8 cellular contexts compared by ENCODE assay signal in the genomic region with DNA sequence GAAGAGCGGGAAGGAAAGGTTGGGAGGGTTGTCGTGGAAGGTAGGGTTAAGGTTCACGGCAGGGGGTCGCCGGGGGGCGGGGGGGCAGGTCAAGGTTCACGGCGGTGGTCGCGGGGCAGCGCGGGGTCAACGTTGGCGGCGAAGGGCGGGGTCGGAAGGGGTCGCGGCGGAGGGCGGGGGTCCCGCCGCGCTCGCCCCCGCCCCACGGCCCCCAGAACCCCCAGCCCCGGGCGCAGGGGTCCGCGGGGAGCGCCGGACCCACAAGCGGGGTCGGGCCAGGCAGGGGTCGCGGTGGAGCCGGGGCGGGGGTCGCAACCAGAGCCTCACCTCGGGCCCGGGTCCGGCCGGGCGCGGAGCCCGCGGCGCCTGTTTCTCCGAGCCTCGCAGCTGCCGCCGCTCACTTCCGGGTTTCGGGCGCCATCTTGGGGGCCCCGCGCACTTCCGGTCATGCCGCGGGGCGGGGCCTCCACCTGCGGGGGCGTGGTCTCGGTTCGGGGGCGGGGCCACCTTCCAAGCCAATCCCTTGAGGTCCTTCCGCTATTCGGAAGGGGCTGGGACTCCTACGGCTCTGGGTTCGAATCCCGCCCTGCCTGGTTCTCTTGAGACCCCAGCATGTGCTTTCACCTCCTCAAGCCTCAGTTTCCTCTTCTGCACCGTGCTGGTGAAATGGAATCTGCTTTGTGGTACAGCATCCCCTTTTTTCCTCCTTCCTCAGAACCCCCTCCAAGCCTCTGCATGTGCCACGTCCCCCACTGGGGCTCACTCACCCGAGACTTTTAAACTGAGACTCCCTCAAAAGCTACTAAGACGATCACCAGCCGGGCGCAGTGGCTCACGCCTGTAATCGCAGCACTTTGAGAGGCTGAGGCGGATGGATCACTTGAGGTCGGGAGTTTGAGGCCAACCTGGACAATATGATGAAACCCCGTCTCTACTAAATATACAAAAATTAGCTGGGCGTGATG. TPM values are rescaled to one million over a fixed set of nuclear protein-coding genes. Genes with fewer than 3 reads are reported as not detected.
DNase-seq lines count a peak whose midpoint lies in the region; ATAC-seq and TF ChIP-seq lines count a peak whose summit lies in the region.

A gene with protein sequence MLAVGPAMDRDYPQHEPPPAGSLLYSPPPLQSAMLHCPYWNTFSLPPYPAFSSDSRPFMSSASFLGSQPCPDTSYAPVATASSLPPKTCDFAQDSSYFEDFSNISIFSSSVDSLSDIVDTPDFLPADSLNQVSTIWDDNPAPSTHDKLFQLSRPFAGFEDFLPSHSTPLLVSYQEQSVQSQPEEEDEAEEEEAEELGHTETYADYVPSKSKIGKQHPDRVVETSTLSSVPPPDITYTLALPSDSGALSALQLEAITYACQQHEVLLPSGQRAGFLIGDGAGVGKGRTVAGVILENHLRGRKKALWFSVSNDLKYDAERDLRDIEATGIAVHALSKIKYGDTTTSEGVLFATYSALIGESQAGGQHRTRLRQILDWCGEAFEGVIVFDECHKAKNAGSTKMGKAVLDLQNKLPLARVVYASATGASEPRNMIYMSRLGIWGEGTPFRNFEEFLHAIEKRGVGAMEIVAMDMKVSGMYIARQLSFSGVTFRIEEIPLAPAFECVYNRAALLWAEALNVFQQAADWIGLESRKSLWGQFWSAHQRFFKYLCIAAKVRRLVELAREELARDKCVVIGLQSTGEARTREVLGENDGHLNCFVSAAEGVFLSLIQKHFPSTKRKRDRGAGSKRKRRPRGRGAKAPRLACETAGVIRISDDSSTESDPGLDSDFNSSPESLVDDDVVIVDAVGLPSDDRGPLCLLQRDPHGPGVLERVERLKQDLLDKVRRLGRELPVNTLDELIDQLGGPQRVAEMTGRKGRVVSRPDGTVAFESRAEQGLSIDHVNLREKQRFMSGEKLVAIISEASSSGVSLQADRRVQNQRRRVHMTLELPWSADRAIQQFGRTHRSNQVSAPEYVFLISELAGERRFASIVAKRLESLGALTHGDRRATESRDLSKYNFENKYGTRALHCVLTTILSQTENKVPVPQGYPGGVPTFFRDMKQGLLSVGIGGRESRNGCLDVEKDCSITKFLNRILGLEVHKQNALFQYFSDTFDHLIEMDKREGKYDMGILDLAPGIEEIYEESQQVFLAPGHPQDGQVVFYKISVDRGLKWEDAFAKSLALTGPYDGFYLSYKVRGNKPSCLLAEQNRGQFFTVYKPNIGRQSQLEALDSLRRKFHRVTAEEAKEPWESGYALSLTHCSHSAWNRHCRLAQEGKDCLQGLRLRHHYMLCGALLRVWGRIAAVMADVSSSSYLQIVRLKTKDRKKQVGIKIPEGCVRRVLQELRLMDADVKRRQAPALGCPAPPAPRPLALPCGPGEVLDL (N-terminal part only) (minus strand): TSS at position 424 of the 965 bp plus-strand sequence. CDS start 19,992 bp downstream, outside the sequence.

- H2AFZ ChIP-seq in IMR-90 (replicated peaks; ENCODE audit: low read length, poor library complexity), result peak within 1 kb of the TSS; percentile 66

- TF ChIP-seq RAD21 in IMR-90 (IDR thresholded peaks at IDR 0.05; ENCODE audit: low read length), result no peak

- H3K4me3 Mint-ChIP-seq in activated T-cell treated with anti-CD3 and anti-CD28 coated beads, Interleukin-2, amount 50 U/mL, for 4 hours, result peak within 1 kb of the TSS; percentile 88

- H3K36me3 Mint-ChIP-seq in activated T-cell treated with anti-CD3 and anti-CD28 coated beads, Interleukin-2, amount 50 U/mL, for 4 hours (ENCODE audit: insufficient read depth), result peaks cover 7% of the 10 kb centered on the region

- CTCF ChIA-PET in IMR-90 (lab: Yijun Ruan, JAX), result interaction anchor here (0.6 kb wide), 1 partner anchor 61 kb away, joined by 3 read pairs; no protein-coding TSS in a partner anchor
- CTCF ChIA-PET in Panc1 (lab: Charles Lee), result no interaction called here

- peak within 1 kb of the TSS; percentile 79 for H2AK5ac ChIP-seq in IMR-90 (ENCODE audit: low read depth, low read length)

- H3K56ac ChIP-seq in IMR-90 (ENCODE audit: extremely low read depth, insufficient read depth, low read length), result peak within 1 kb of the TSS; percentile 85

- H2BK15ac ChIP-seq in IMR-90 (ENCODE audit: low read depth, low read length), result peak within 1 kb of the TSS; percentile 63; the same call in 1 of the 3 replicates

- peak; percentile 90 for TF ChIP-seq POLR2A in IMR-90 (IDR thresholded peaks at IDR 0.05; ENCODE audit: low read depth, low read length)

- no peaks in the 10 kb centered on the region for H3K27me3 Mint-ChIP-seq in activated T-cell treated with anti-CD3 and anti-CD28 coated beads, Interleukin-2, amount 50 U/mL, for 4 hours (ENCODE audit: low read depth)

- H2BK5ac ChIP-seq in IMR-90 (ENCODE audit: low read depth, low read length, poor library complexity, severe bottlenecking), result peak within 1 kb of the TSS; percentile 72

- peak within 1 kb of the TSS; percentile 99 for H3K9ac ChIP-seq in IMR-90 (ENCODE audit: low read depth, low read length)
- peak within 1 kb of the TSS; percentile 65 for H3K9ac ChIP-seq in muscle layer of colon (ENCODE audit: low read length)

- POLR2A ChIA-PET in IMR-90 (lab: Charles Lee; ENCODE audit: unreplicated experiment), result no interaction called here
- POLR2A ChIA-PET in Panc1 (lab: Charles Lee), result no interaction called here

- peaks cover 2% of the 10 kb centered on the region; the same call in 1 of the 2 replicates for H3K9me3 ChIP-seq in IMR-90 (ENCODE audit: control insufficient read depth, insufficient read depth, low read length)
- H3K9me3 ChIP-seq in Panc1 (ENCODE audit: control insufficient read depth, insufficient read depth, low read depth, low read length), result no peaks in the 10 kb centered on the region
- H3K9me3 ChIP-seq in esophagus (ENCODE audit: control insufficient read depth in 2 of 2, insufficient read depth in 1 of 2, low read depth in 1 of 2, low read length in 1 of 2), result peaks cover 0 to 2% of the 10 kb centered on the region in 2 donors
- no peaks in the 10 kb centered on the region for H3K9me3 ChIP-seq in muscle layer of colon (ENCODE audit: low read length)

- peak within 1 kb of the TSS; percentile 92 for H3K4me3 ChIP-seq in IMR-90 (ENCODE audit: insufficient read depth, low read depth, low read length)
- H3K4me3 ChIP-seq in Panc1 (ENCODE audit: low read depth in 2 of 2, low read length in 2 of 2), result peak within 1 kb of the TSS; percentile 66 to 73
- H3K4me3 ChIP-seq in esophagus (ENCODE audit: low read depth in 1 of 2, low read length in 2 of 2), result peak within 1 kb of the TSS; percentile 67 to 90
- H3K4me3 ChIP-seq in muscle layer of colon (ENCODE audit: low read depth in 1 of 2, low read length in 2 of 2), result peak within 1 kb of the TSS; percentile 45 to 74

- in situ Hi-C loops in ACHN (cut with HindIII; ENCODE audit: low pct_ligation_motif_present, low pct_unique_long_range_greater_than_20kb, low sequenced_read_pairs), result no loop called here
- in situ Hi-C loops in IMR-90 (cut with MboI; ENCODE audit: low sequenced_read_pairs), result no loop called here
- in situ Hi-C loops in Panc1 (cut with HindIII; ENCODE audit: low pct_unique_long_range_greater_than_20kb, low sequenced_read_pairs), result no loop called here

- peak within 1 kb of the TSS; percentile 90 for H3K4me2 ChIP-seq in IMR-90 (ENCODE audit: low read depth, low read length)

- peak within 1 kb of the TSS; percentile 92 for H4K91ac ChIP-seq in IMR-90 (ENCODE audit: insufficient read depth, low read depth, low read length)

- no peaks in the 10 kb centered on the region for H3K27me3 ChIP-seq in IMR-90 (ENCODE audit: control insufficient read depth, insufficient read depth, low read length)
- no peaks in the 10 kb centered on the region for H3K27me3 ChIP-seq in Panc1 (ENCODE audit: control insufficient read depth, insufficient read depth, low read length)
- no peaks in the 10 kb centered on the region for H3K27me3 ChIP-seq in esophagus (ENCODE audit: control insufficient read depth in 1 of 2, insufficient read depth in 2 of 2, low read length in 2 of 2)
- H3K27me3 ChIP-seq in muscle layer of colon (ENCODE audit: control insufficient read depth in 1 of 2, insufficient read depth in 2 of 2, low read length in 2 of 2), result no peaks in the 10 kb centered on the region

- peak within 1 kb of the TSS; percentile 95 for H3K14ac ChIP-seq in IMR-90 (replicated peaks; ENCODE audit: low read depth, low read length)

- peak within 1 kb of the TSS; percentile 94 for H3K4ac ChIP-seq in IMR-90 (ENCODE audit: low read depth, low read length)

- TF ChIP-seq CTCF in IMR-90 (conservative IDR thresholded peaks at IDR 0.05; ENCODE audit: low read depth, low read length) (no peak), Panc1 (IDR thresholded peaks at IDR 0.05) (no peak)

- BruUV-seq in IMR-90 (replicated peaks; lab: Mats Ljungman, UMichigan) (no TSS peak), Panc1 (replicated peaks; lab: Mats Ljungman, UMichigan) (no TSS peak)

- peak; percentile 75 for ATAC-seq in GM19035 (IDR thresholded peaks at IDR 0.05; ENCODE audit: unreplicated experiment)
- ATAC-seq in IMR-90 (ENCODE audit: low read depth), result peak; percentile 56
- peak; percentile 27 for ATAC-seq in Panc1
- ATAC-seq in activated T-cell treated with anti-CD3 and anti-CD28 coated beads, Interleukin-2, amount 50 U/mL, for 4 hours, result peak; percentile 83 to 88

- H4K20me1 ChIP-seq in IMR-90 (ENCODE audit: insufficient read depth, low read length), result peaks cover 30% of the 10 kb centered on the region

- H3K36me3 ChIP-seq in IMR-90 (ENCODE audit: control insufficient read depth, insufficient read depth, low read length) (peaks cover 2% of the 10 kb centered on the region; the same call in 1 of the 2 replicates), Panc1 (ENCODE audit: control insufficient read depth, insufficient read depth, low read length) (peaks cover 3% of the 10 kb centered on the region; the same call in 1 of the 2 replicates), esophagus (ENCODE audit: control insufficient read depth in 2 of 2, insufficient read depth in 2 of 2, low read length in 1 of 2) (peaks cover 0 to 6% of the 10 kb centered on the region in 2 donors), muscle layer of colon (ENCODE audit: insufficient read depth, low read length) (no peaks in the 10 kb centered on the region)

- peak within 1 kb of the TSS; percentile 93 for H4K5ac ChIP-seq in IMR-90 (ENCODE audit: low read depth, low read length)

- peaks cover 37% of the 10 kb centered on the region for H3K4me1 ChIP-seq in IMR-90 (ENCODE audit: control insufficient read depth, insufficient read depth, low read length)
- peaks cover 47% of the 10 kb centered on the region for H3K4me1 ChIP-seq in Panc1 (ENCODE audit: control insufficient read depth, insufficient read depth, low read length)
- peaks cover 16 to 33% of the 10 kb centered on the region in 2 donors for H3K4me1 ChIP-seq in esophagus (ENCODE audit: control insufficient read depth in 2 of 2, insufficient read depth in 2 of 2, low read length in 1 of 2)
- H3K4me1 ChIP-seq in muscle layer of colon (ENCODE audit: insufficient read depth, low read length), result peaks cover 24% of the 10 kb centered on the region

- H3K23ac ChIP-seq in IMR-90 (ENCODE audit: low read depth, low read length), result peak within 1 kb of the TSS; percentile 94

- peak within 1 kb of the TSS; percentile 60; the same call in 1 of the 2 replicates for H2BK20ac ChIP-seq in IMR-90 (ENCODE audit: low read depth, low read length)

- H3K9me1 ChIP-seq in IMR-90 (ENCODE audit: insufficient read depth, low read length), result peaks cover 24% of the 10 kb centered on the region

- H2AK9ac ChIP-seq in IMR-90 (replicated peaks; ENCODE audit: low read depth, low read length, poor library complexity), result peak within 1 kb of the TSS; percentile 86

- 12% methylated on average over 25 of the region's 84 CpGs; no CpG with 5 or more reads in 1 of the 2 experiments for WGBS in IMR-90 (ENCODE audit: extremely low coverage in 2 of 2, insufficient read length in 1 of 2), 2 experiments
- 13 to 16% methylated on average over 67 to 84 of the region's 84 CpGs for WGBS in esophagus, 2 donors

- H4K8ac ChIP-seq in IMR-90 (ENCODE audit: low read depth in 2 of 2, low read length in 2 of 2), result peak within 1 kb of the TSS; percentile 74 to 92

- H3K27ac ChIP-seq in IMR-90 (ENCODE audit: insufficient read depth, low read length), result peak within 1 kb of the TSS; percentile 99
- H3K27ac ChIP-seq in Panc1 (ENCODE audit: low read length), result peak within 1 kb of the TSS; percentile 99
- peak within 1 kb of the TSS; percentile 97 for H3K27ac ChIP-seq in esophagus (ENCODE audit: low read depth in 2 of 2, low read length in 1 of 2)
- H3K27ac ChIP-seq in muscle layer of colon (ENCODE audit: low read depth, low read length), result peak within 1 kb of the TSS; percentile 97

- intact Hi-C loops in IMR-90 (cut with micrococcal nuclease), result loop anchor here (5.0 kb wide), 1 partner anchor 42 kb away; no protein-coding TSS in a partner anchor
- intact Hi-C loops in Panc1 (cut with micrococcal nuclease; ENCODE audit: unreplicated experiment), result no loop called here

- H2BK120ac ChIP-seq in IMR-90 (ENCODE audit: low read depth, low read length), result peak within 1 kb of the TSS; percentile 67

- dilution Hi-C loops in IMR-90 (cut with HindIII; ENCODE audit: low sequenced_read_pairs, unreplicated experiment), result no loop called here

- H3K79me1 ChIP-seq in IMR-90 (ENCODE audit: low read depth in 1 of 2, low read length in 2 of 2), result peaks cover 6 to 48% of the 10 kb centered on the region in 2 experiments; a peak in 3 of 4 replicates

- H3K4me1 Mint-ChIP-seq in activated T-cell treated with anti-CD3 and anti-CD28 coated beads, Interleukin-2, amount 50 U/mL, for 4 hours (ENCODE audit: low read depth), result peaks cover 34% of the 10 kb centered on the region

- H3K18ac ChIP-seq in IMR-90 (ENCODE audit: low read depth, low read length), result peak within 1 kb of the TSS; percentile 78

- DNase-seq in ACHN (peak; percentile 83), IMR-90 (peak; percentile 80), Panc1 (ENCODE audit: low read depth, low spot score) (no peak)
- peak; percentile 91 for DNase-seq in activated T-cell treated with anti-CD3 and anti-CD28 coated beads, Interleukin-2, amount 50 U/mL, for 4 hours
- peak; percentile 81 to 89 for DNase-seq in stimulated activated CD8-positive, alpha-beta memory T cell treated with anti-CD3 and anti-CD28 coated beads, Interleukin-7, amount 100 ng/mL, for 1 hour (ENCODE audit: low read depth in 2 of 2)

- no peaks in the 10 kb centered on the region for H3K9me3 Mint-ChIP-seq in activated T-cell treated with anti-CD3 and anti-CD28 coated beads, Interleukin-2, amount 50 U/mL, for 4 hours

RNA-seq across cellular contexts. Expression of the gene that starts here (rescaled TPM):
- total RNA-seq in IMR-90 (2012; rRNA removed), result 13.4 and 13.6 TPM in 2 replicates
- 40.4 and 40.5 TPM in 2 replicates for polyA plus RNA-seq in IMR-90 (2012; rRNA removed)
- 16.4 and 33.2 TPM in 2 replicates for polyA plus RNA-seq in IMR-90 (2012; cell fraction: cytosol; rRNA removed)
- 123 and 292 TPM in 2 replicates for polyA plus RNA-seq in IMR-90 (2012; cell fraction: nucleus; rRNA removed; ENCODE audit: low replicate concordance)
- 101 TPM for total RNA-seq in Panc1 (2021; ENCODE audit: unreplicated experiment)
- 92.5 TPM for polyA plus RNA-seq in Panc1 (2012; ENCODE audit: insufficient read length)
- 100 to 1,000 TPM; 134 to 140 (median 139) TPM for total RNA-seq in activated T-cell treated with anti-CD3 and anti-CD28 coated beads, Interleukin-2, amount 50 U/mL, for 4 hours
- polyA plus RNA-seq in esophagus, result 10 to 100 TPM; 43.1 to 56.5 TPM

Comparison
In these comparisons a context has a peak if more than half of its experiments do, and no peak if none do; other contexts are left out.
1. ATAC-seq: peak in every context shown above with its lines; median percentile 86 in activated T-cell treated with anti-CD3 and anti-CD28 coated beads, Interleukin-2, amount 50 U/mL, for 4 hours; 75 in GM19035; 56 in IMR-90; 27 in Panc1.